ENCODE assay signal across 9 cellular contexts in genomic region chr2:28276076-28276618, GRCh38.
DNase-seq lines count a peak whose midpoint lies in the region; ATAC-seq, FAIRE-seq and TF ChIP-seq lines count a peak whose summit lies in the region.
"Had no signal": no experiment of that assay in that cellular context is flagged by ENCODE, and none has a peak within 500 bp of the region (broad histone marks: within the 10 kb centered on the region; RNA-seq: fewer than 3 reads in every experiment).

No MANE protein-coding gene starts in this region.

- H3K4me3 Mint-ChIP-seq in activated naive CD4-positive, alpha-beta T cell treated with anti-CD3 and anti-CD28 coated beads for 36 hours = no peak overlapping the region
- no peak overlapping the region for H3K4me3 Mint-ChIP-seq in activated T-helper 2 cell treated with anti-CD3 and anti-CD28 coated beads, Interferon-gamma antibody, Interleukin-2, Interleukin-4, amounts not matched to agents 10 μg/mL and 5 μg/mL and 100 μg/mL, durations not matched to agents 14 hours and 24 hours and 36 hours (ENCODE audit: low read depth)
- H3K4me3 Mint-ChIP-seq: activated naive CD4-positive, alpha-beta T cell treated with anti-CD3 and anti-CD28 coated beads, Interleukin-2, amount 50 U/mL, for 24 hours had no signal

- H3K4me1 Mint-ChIP-seq in activated naive CD4-positive, alpha-beta T cell treated with anti-CD3 and anti-CD28 coated beads for 36 hours (ENCODE audit: low read depth) = peaks cover 35% of the 10 kb centered on the region
- peaks cover 48% of the 10 kb centered on the region for H3K4me1 Mint-ChIP-seq in activated T-helper 2 cell treated with anti-CD3 and anti-CD28 coated beads, Interferon-gamma antibody, Interleukin-2, Interleukin-4, amounts not matched to agents 10 μg/mL and 5 μg/mL and 100 μg/mL, durations not matched to agents 14 hours and 24 hours and 36 hours (ENCODE audit: low read depth)

- peak; percentile 56 for DNase-seq in activated naive CD4-positive, alpha-beta T cell treated with anti-CD3 and anti-CD28 coated beads for 36 hours
- no peak for DNase-seq in activated naive CD4-positive, alpha-beta T cell (lab: John Stamatoyannopoulos, UW)
- DNase-seq in HTR-8/SVneo (ENCODE audit: insufficient read length, low spot score) (peak; percentile 92), islet precursor cell (peak; percentile 72), thoracic aorta (ENCODE audit: low spot score) (no peak), GM12892 (ENCODE audit: insufficient read length) (no peak)
- no peak for DNase-seq in activated T-helper 2 cell treated with anti-CD3 and anti-CD28 coated beads, Interferon-gamma antibody, Interleukin-2, Interleukin-4, amounts not matched to agents 10 μg/mL and 5 μg/mL and 100 μg/mL, durations not matched to agents 14 hours and 24 hours and 36 hours (ENCODE audit: low spot score)

- no peak for TF ChIP-seq CTCF in thoracic aorta (IDR thresholded peaks at IDR 0.05)

- peak overlapping the region; percentile 38 for H3K27ac Mint-ChIP-seq in activated naive CD4-positive, alpha-beta T cell treated with anti-CD3 and anti-CD28 coated beads for 36 hours
- H3K27ac Mint-ChIP-seq in activated T-helper 2 cell treated with anti-CD3 and anti-CD28 coated beads, Interferon-gamma antibody, Interleukin-2, Interleukin-4, amounts not matched to agents 10 μg/mL and 5 μg/mL and 100 μg/mL, durations not matched to agents 14 hours and 24 hours and 36 hours = peak overlapping the region; percentile 41
- H3K27ac Mint-ChIP-seq: activated naive CD4-positive, alpha-beta T cell treated with anti-CD3 and anti-CD28 coated beads, Interleukin-2, amount 50 U/mL, for 24 hours had no signal

- H3K4me1 ChIP-seq in thoracic aorta (ENCODE audit: control insufficient read depth in 1 of 2, low read depth in 2 of 2) = peaks cover 13 to 29% of the 10 kb centered on the region in 2 donors

- H3K4me3 ChIP-seq in thoracic aorta = no peak overlapping the region

- ATAC-seq in thoracic aorta (ENCODE audit: insufficient number of reproducible peaks, low FRiP score, low read depth) (peak; percentile 93), HG03039 (IDR thresholded peaks at IDR 0.05; ENCODE audit: unreplicated experiment) (no peak)

- no peaks in the 10 kb centered on the region for H3K27me3 ChIP-seq in thoracic aorta (replicated peaks; ENCODE audit: insufficient read depth)

- H3K27ac ChIP-seq in thoracic aorta = peak overlapping the region; percentile 68 to 70

- H3K9me3 ChIP-seq in thoracic aorta = no peaks in the 10 kb centered on the region

- H3K36me3 Mint-ChIP-seq in activated naive CD4-positive, alpha-beta T cell treated with anti-CD3 and anti-CD28 coated beads for 36 hours (ENCODE audit: low read depth) = peaks cover 9% of the 10 kb centered on the region
- H3K36me3 Mint-ChIP-seq in activated T-helper 2 cell treated with anti-CD3 and anti-CD28 coated beads, Interferon-gamma antibody, Interleukin-2, Interleukin-4, amounts not matched to agents 10 μg/mL and 5 μg/mL and 100 μg/mL, durations not matched to agents 14 hours and 24 hours and 36 hours (ENCODE audit: low read depth) = peaks cover 17% of the 10 kb centered on the region

- H3K36me3 ChIP-seq in thoracic aorta = no peaks in the 10 kb centered on the region

- H3K9me3 Mint-ChIP-seq in activated naive CD4-positive, alpha-beta T cell treated with anti-CD3 and anti-CD28 coated beads for 36 hours = no peaks in the 10 kb centered on the region
- no peaks in the 10 kb centered on the region for H3K9me3 Mint-ChIP-seq in activated T-helper 2 cell treated with anti-CD3 and anti-CD28 coated beads, Interferon-gamma antibody, Interleukin-2, Interleukin-4, amounts not matched to agents 10 μg/mL and 5 μg/mL and 100 μg/mL, durations not matched to agents 14 hours and 24 hours and 36 hours

- FAIRE-seq in HTR-8/SVneo (lab: Jason Lieb, UNC) = no peak
- FAIRE-seq in GM12892 (lab: Jason Lieb, UNC) = no peak

- CTCF ChIA-PET in activated naive CD4-positive, alpha-beta T cell treated with anti-CD3 and anti-CD28 coated beads for 36 hours (lab: Charles Lee) = interaction anchor here (1.1 kb wide), 1 partner anchor 388 kb away, joined by 3 read pairs; no protein-coding TSS in a partner anchor

- no peaks in the 10 kb centered on the region for H3K27me3 Mint-ChIP-seq in activated naive CD4-positive, alpha-beta T cell treated with anti-CD3 and anti-CD28 coated beads for 36 hours (ENCODE audit: low read depth)
- no peaks in the 10 kb centered on the region for H3K27me3 Mint-ChIP-seq in activated T-helper 2 cell treated with anti-CD3 and anti-CD28 coated beads, Interferon-gamma antibody, Interleukin-2, Interleukin-4, amounts not matched to agents 10 μg/mL and 5 μg/mL and 100 μg/mL, durations not matched to agents 14 hours and 24 hours and 36 hours (ENCODE audit: low read depth)
- H3K27me3 Mint-ChIP-seq: activated naive CD4-positive, alpha-beta T cell treated with anti-CD3 and anti-CD28 coated beads, Interleukin-2, amount 50 U/mL, for 24 hours had no signal

- intact Hi-C loops in activated naive CD4-positive, alpha-beta T cell treated with anti-CD3 and anti-CD28 coated beads for 36 hours (cut with micrococcal nuclease) = loop anchor here (1.0 to 5.0 kb wide), 4 partner anchors 24 to 319 kb away; no protein-coding TSS in a partner anchor
- intact Hi-C loops in activated T-helper 2 cell treated with anti-CD3 and anti-CD28 coated beads, Interferon-gamma antibody, Interleukin-2, Interleukin-4, amounts not matched to agents 10 μg/mL and 5 μg/mL and 100 μg/mL, durations not matched to agents 14 hours and 24 hours and 36 hours (cut with micrococcal nuclease) = loop anchor here (1.0 to 5.0 kb wide), 4 partner anchors 24 to 384 kb away; partner anchors contain the start of genes BABAM2 and RBKS

- no peak for TF ChIP-seq POLR2A in GM12892 (IDR thresholded peaks at IDR 0.05; ENCODE audit: low read depth, low read length)

Comparison
In these comparisons a context has a peak if more than half of its experiments do, and no peak if none do; other contexts are left out.
1. DNase-seq: peak in activated naive CD4-positive, alpha-beta T cell treated with anti-CD3 and anti-CD28 coated beads for 36 hours (single experiment), HTR-8/SVneo (single experiment) and islet precursor cell (single experiment); none in activated naive CD4-positive, alpha-beta T cell (0 of 4), activated T-helper 2 cell treated with anti-CD3 and anti-CD28 coated beads, Interferon-gamma antibody, Interleukin-2, Interleukin-4, amounts not matched to agents 10 μg/mL and 5 μg/mL and 100 μg/mL, durations not matched to agents 14 hours and 24 hours and 36 hours (single experiment), thoracic aorta (single experiment) and GM12892 (single experiment).